Comparison of ENCODE assay signal across 13 cellular contexts in the genomic region with DNA sequence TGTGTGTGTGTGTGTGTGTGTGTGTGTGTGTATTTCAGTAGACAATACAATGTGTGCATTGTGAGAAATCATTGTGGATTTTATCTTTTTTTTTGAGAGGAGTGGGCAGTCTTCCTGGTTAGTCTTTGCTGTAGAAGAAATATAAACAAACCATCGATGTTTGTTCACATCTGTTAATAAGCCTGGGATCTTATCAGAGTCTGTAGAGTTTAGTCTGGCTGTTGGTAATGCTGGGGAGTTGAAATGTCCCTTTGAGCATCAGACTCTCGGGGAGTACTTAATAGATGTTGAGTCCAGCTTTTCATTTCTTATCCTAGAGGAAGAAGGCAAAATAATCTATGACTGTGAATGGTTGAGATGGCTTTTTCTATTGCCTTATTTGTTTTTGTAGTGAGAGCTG.
A peak's percentile ranks its signal among the peaks of the same experiment; 100 is the strongest.
DNase-seq lines count a peak whose midpoint lies in the region; ATAC-seq, FAIRE-seq and TF ChIP-seq lines count a peak whose summit lies in the region.
"Had no signal": no experiment of that assay in that cellular context is flagged by ENCODE, and none has a peak within 500 bp of the region (broad histone marks: within the 10 kb centered on the region; RNA-seq: fewer than 3 reads in every experiment).

No MANE protein-coding gene starts in this region.

- H3K4me3 ChIP-seq in CD4-positive, alpha-beta memory T cell (ENCODE audit: low read length in 2 of 2), result no peak overlapping the region
- no peak overlapping the region for H3K4me3 ChIP-seq in keratinocyte (ENCODE audit: control insufficient read depth in 2 of 3, extremely low read depth in 1 of 3, insufficient read depth in 2 of 3, low read depth in 1 of 3, low read length in 3 of 3)
- H3K4me3 ChIP-seq in hepatocyte, result no peak overlapping the region

- H3K9ac ChIP-seq in keratinocyte (ENCODE audit: control insufficient read depth, extremely low read depth, insufficient read depth, low read length), result no peak overlapping the region

- no peak overlapping the region for H3K4me3 Mint-ChIP-seq in CD4-positive, alpha-beta memory T cell
- H3K4me3 Mint-ChIP-seq in HFFc6, result no peak overlapping the region

- H3K79me2 ChIP-seq in keratinocyte (ENCODE audit: control insufficient read depth, insufficient read depth, low read length) (no peaks in the 10 kb centered on the region), hepatocyte (no peaks in the 10 kb centered on the region)

- H3K4me1 ChIP-seq in CD4-positive, alpha-beta memory T cell (ENCODE audit: insufficient read depth, low read length), result peaks cover 35% of the 10 kb centered on the region
- H3K4me1 ChIP-seq in keratinocyte (ENCODE audit: control insufficient read depth, extremely low read depth, insufficient read depth, low read length) (peaks cover 20% of the 10 kb centered on the region), hepatocyte (ENCODE audit: insufficient read depth) (peaks cover 25% of the 10 kb centered on the region)

- H3K27me3 Mint-ChIP-seq in CD4-positive, alpha-beta memory T cell, result no peaks in the 10 kb centered on the region
- no peaks in the 10 kb centered on the region for H3K27me3 Mint-ChIP-seq in HFFc6 (ENCODE audit: insufficient read depth)
- H3K27me3 Mint-ChIP-seq: IgD-negative memory B cell had no signal

- no peaks in the 10 kb centered on the region for H3K9me1 ChIP-seq in keratinocyte (ENCODE audit: control insufficient read depth, extremely low read depth, insufficient read depth, low read length)

- no peaks in the 10 kb centered on the region for H3K36me3 ChIP-seq in CD4-positive, alpha-beta memory T cell (ENCODE audit: insufficient read depth, low read length)
- H3K36me3 ChIP-seq in keratinocyte (ENCODE audit: control insufficient read depth in 2 of 2, extremely low read depth in 1 of 2, insufficient read depth in 2 of 2, low read length in 2 of 2) (no peaks in the 10 kb centered on the region), hepatocyte (replicated peaks; ENCODE audit: insufficient read depth, low read depth) (no peaks in the 10 kb centered on the region)

- H3K4me2 ChIP-seq in keratinocyte (ENCODE audit: control insufficient read depth, extremely low read depth, insufficient read depth, low read depth, low read length) (no peak overlapping the region), hepatocyte (no peak overlapping the region)

- dilution Hi-C loops in keratinocyte (cut with MboI; ENCODE audit: extremely low pct_ligation_motif_present, low sequenced_read_pairs), result no loop called here

- H3K9me2 ChIP-seq in hepatocyte (replicated peaks; ENCODE audit: insufficient read depth), result no peaks in the 10 kb centered on the region

- no peaks in the 10 kb centered on the region for H3K9me3 ChIP-seq in CD4-positive, alpha-beta memory T cell (ENCODE audit: control insufficient read depth in 1 of 2, low read length in 2 of 2)
- H3K9me3 ChIP-seq in keratinocyte (ENCODE audit: control insufficient read depth, low read depth, low read length) (no peaks in the 10 kb centered on the region), hepatocyte (ENCODE audit: low read depth) (no peaks in the 10 kb centered on the region)

- no peak for ATAC-seq in GM21528 (IDR thresholded peaks at IDR 0.05; ENCODE audit: low FRiP score, unreplicated experiment)
- ATAC-seq: Panc1, Right ventricle myocardium inferior had no signal

- POLR2A ChIA-PET in CD4-positive, alpha-beta memory T cell (lab: Charles Lee; ENCODE audit: partially characterized antibody), result interaction anchor here (1.0 kb wide), 1 partner anchor 21 kb away, joined by 4 read pairs; no protein-coding TSS in a partner anchor

- H3K27ac ChIP-seq in CD4-positive, alpha-beta memory T cell (ENCODE audit: low read depth, low read length), result no peak overlapping the region
- H3K27ac ChIP-seq in keratinocyte (ENCODE audit: control insufficient read depth, insufficient read depth, low read length) (no peak overlapping the region), hepatocyte (no peak overlapping the region)

- peak overlapping the region in 5 of 7 donors; percentile 2 to 64 (median 45) for H3K27ac Mint-ChIP-seq in CD4-positive, alpha-beta memory T cell
- H3K27ac Mint-ChIP-seq in HFFc6, result peak overlapping the region; percentile 31; the same call in 1 of the 2 replicates
- H3K27ac Mint-ChIP-seq: IgD-negative memory B cell had no signal

- H3K4me1 Mint-ChIP-seq in CD4-positive, alpha-beta memory T cell, result peaks cover 17 to 58% (median 35%) of the 10 kb centered on the region in 4 donors
- peaks cover 28% of the 10 kb centered on the region for H3K4me1 Mint-ChIP-seq in HFFc6 (ENCODE audit: low read depth)

- peak; percentile 9 for FAIRE-seq in keratinocyte (lab: Jason Lieb, UNC)

- TF ChIP-seq CTCF in HFFc6 (IDR thresholded peaks at IDR 0.05) (no peak), keratinocyte (optimal IDR thresholded peaks at IDR 0.05 in 1 of 3, IDR thresholded peaks at IDR 0.05 in 1 of 3, conservative IDR thresholded peaks at IDR 0.05 in 1 of 3; ENCODE audit: extremely low read depth in 1 of 3, insufficient read depth in 2 of 3, low read length in 3 of 3) (no peak), hepatocyte (IDR thresholded peaks at IDR 0.05; ENCODE audit: poor library complexity) (no peak)

- H3K9me3 Mint-ChIP-seq in CD4-positive, alpha-beta memory T cell, result no peaks in the 10 kb centered on the region
- H3K9me3 Mint-ChIP-seq in HFFc6, result no peaks in the 10 kb centered on the region
- H3K9me3 Mint-ChIP-seq: IgD-negative memory B cell had no signal

- H3K36me3 Mint-ChIP-seq in CD4-positive, alpha-beta memory T cell, result peaks cover 22 to 30% of the 10 kb centered on the region in 2 donors
- peaks cover 24% of the 10 kb centered on the region; the same call in 1 of the 2 replicates for H3K36me3 Mint-ChIP-seq in HFFc6 (ENCODE audit: low read depth)
- H3K36me3 Mint-ChIP-seq: IgD-negative memory B cell had no signal

- H2AFZ ChIP-seq in keratinocyte (ENCODE audit: control insufficient read depth, low read length) (no peak overlapping the region), hepatocyte (no peak overlapping the region)

- H4K20me1 ChIP-seq in keratinocyte (ENCODE audit: control insufficient read depth, extremely low read depth, insufficient read depth, low read length) (no peaks in the 10 kb centered on the region), hepatocyte (ENCODE audit: insufficient read depth, poor library complexity, severe bottlenecking) (no peaks in the 10 kb centered on the region)

- CTCF ChIA-PET in CD4-positive, alpha-beta memory T cell (lab: Charles Lee; ENCODE audit: partially characterized antibody), result interaction anchor here (2.1 kb wide), 1 partner anchor 11 kb away, joined by 4 read pairs; no protein-coding TSS in a partner anchor

- intact Hi-C loops in CD4-positive, alpha-beta memory T cell (cut with micrococcal nuclease), result no loop called here

- DNase-seq in CD4-positive, alpha-beta memory T cell, result no peak
- DNase-seq in HFFc6 (no peak), astrocyte of the hippocampus (ENCODE audit: low read depth, low spot score) (peak; percentile 17), keratinocyte (ENCODE audit: low read depth, low spot score) (no peak), hepatocyte (ENCODE audit: low spot score) (no peak), NCI-H1694 treated with DMSO at 0.1 percent for 48 hours (lab: John Stamatoyannopoulos, UW) (no peak)
- no peak for DNase-seq in activated CD4-positive, CD25-positive, alpha-beta regulatory T cell (lab: John Stamatoyannopoulos, UW)
- DNase-seq: NCI-H187 treated with DMSO at 0.1 percent for 48 hours, NCI-H774 had no signal

- H3K27me3 ChIP-seq in CD4-positive, alpha-beta memory T cell (ENCODE audit: insufficient read depth, low read length), result no peaks in the 10 kb centered on the region
- no peaks in the 10 kb centered on the region for H3K27me3 ChIP-seq in keratinocyte (ENCODE audit: control insufficient read depth, extremely low read depth, insufficient read depth, low read length)
- no peaks in the 10 kb centered on the region for H3K27me3 ChIP-seq in hepatocyte

- 26% methylated on average over 2 of the region's 2 CpGs for WGBS in hepatocyte (ENCODE audit: low lambda C conversion rate, missing lambda C conversion rate)
